ENCODE assay signal across 8 cellular contexts in genomic region chr7:55964802-55965470, GRCh38. TPM values are rescaled to one million over a fixed set of nuclear protein-coding genes. Genes with fewer than 3 reads are reported as not detected.
DNase-seq lines count a peak whose midpoint lies in the region; ATAC-seq, FAIRE-seq and TF ChIP-seq lines count a peak whose summit lies in the region.

No MANE protein-coding gene starts in this region.

- H4K8ac ChIP-seq in H1 (ENCODE audit: extremely low read depth, insufficient read depth, low read length) (peak overlapping the region; percentile 79), mesendoderm (ENCODE audit: low read depth, low read length) (no peak overlapping the region)

- H3K18ac ChIP-seq in H1 (ENCODE audit: extremely low read depth, low read length) (peak overlapping the region; percentile 83), mesendoderm (ENCODE audit: low read length) (peak overlapping the region; percentile 99)

- H3K4me1 Mint-ChIP-seq in activated CD4-positive, alpha-beta T cell treated with anti-CD3 and anti-CD28 coated beads, Interleukin-2, amount 10 ng/mL, durations not matched to agents 7 days and 5 days, result peaks cover 35% of the 10 kb centered on the region

- TF ChIP-seq EP300 in H1 (IDR thresholded peaks at IDR 0.05; ENCODE audit: borderline replicate concordance in 1 of 2, low read depth in 2 of 2, low read length in 2 of 2), result no peak

- H2BK120ac ChIP-seq in H1 (replicated peaks; ENCODE audit: low read depth, low read length), result no peak overlapping the region
- peak overlapping the region; percentile 74 for H2BK120ac ChIP-seq in mesendoderm (ENCODE audit: low read depth, low read length)

- H3K4me1 ChIP-seq in H1 (replicated peaks in 1 of 4; ENCODE audit: control insufficient read depth in 3 of 4, insufficient read depth in 4 of 4, low read length in 3 of 4), result no peaks in the 10 kb centered on the region
- H3K4me1 ChIP-seq in mesendoderm (ENCODE audit: control insufficient read depth, low read depth, low read length), result no peaks in the 10 kb centered on the region

- no peak overlapping the region for H3K23ac ChIP-seq in H1 (ENCODE audit: insufficient read length)
- H3K23ac ChIP-seq in mesendoderm (ENCODE audit: low read length), result peak overlapping the region; percentile 24

- no peak for TF ChIP-seq RAD21 in H1 (IDR thresholded peaks at IDR 0.05 in 1 of 2, conservative IDR thresholded peaks at IDR 0.05 in 1 of 2; ENCODE audit: low read depth in 2 of 2, low read length in 2 of 2)

- peaks cover 0 to 4% of the 10 kb centered on the region in 2 experiments for H4K20me1 ChIP-seq in H1 (replicated peaks in 1 of 2; ENCODE audit: control insufficient read depth in 1 of 2, insufficient read depth in 2 of 2, low read length in 2 of 2)

- peak overlapping the region; percentile 80 to 99 (median 86) for H3K4me3 ChIP-seq in H1 (ENCODE audit: extremely low read depth in 1 of 4, insufficient read depth in 2 of 4, low read depth in 3 of 4, low read length in 4 of 4)
- peak overlapping the region; percentile 87 for H3K4me3 ChIP-seq in mesendoderm (ENCODE audit: low read length)

- H3K36me3 ChIP-seq in H1 (ENCODE audit: control insufficient read depth in 2 of 4, insufficient read depth in 4 of 4, low read length in 3 of 4) (no peaks in the 10 kb centered on the region), mesendoderm (ENCODE audit: control insufficient read depth, insufficient read depth, low read length) (no peaks in the 10 kb centered on the region)

- H3K9ac ChIP-seq in H1 (replicated peaks in 1 of 4; ENCODE audit: extremely low read depth in 1 of 4, low read depth in 3 of 4, low read length in 3 of 4) (peak overlapping the region; percentile 76 to 98 (median 86)), mesendoderm (ENCODE audit: low read length) (peak overlapping the region; percentile 95)

- peak; percentile 18 to 59; a peak in 2 of 3 replicates for TF ChIP-seq POLR2A in H1 (IDR thresholded peaks at IDR 0.05; ENCODE audit: control extremely low read depth in 1 of 2, low read depth in 2 of 2, low read length in 2 of 2)

- POLR2A ChIA-PET in activated CD4-positive, alpha-beta T cell treated with anti-CD3 and anti-CD28 coated beads, Interleukin-2, amount 10 ng/mL, durations not matched to agents 7 days and 5 days (lab: Charles Lee), result no interaction called here
- POLR2A ChIA-PET in H1 (lab: Charles Lee; ENCODE audit: partially characterized antibody), result interaction anchor here (0.7 to 2.3 kb wide), 18 partner anchors 10 to 318 kb away, joined by 3 to 23 read pairs (median 3); partner anchors contain the start of genes CCT6A and PSPH

- ATAC-seq in HG02623 (IDR thresholded peaks at IDR 0.05; ENCODE audit: unreplicated experiment), result peak; percentile 72

- peak overlapping the region; percentile 80 for H4K5ac ChIP-seq in H1 (ENCODE audit: insufficient read length, low read depth, low read length)
- no peak overlapping the region for H4K5ac ChIP-seq in mesendoderm (ENCODE audit: low read length)

- H2AFZ ChIP-seq in H1 (ENCODE audit: low read length), result peak overlapping the region; percentile 6; the same call in 1 of the 2 replicates

- H4K91ac ChIP-seq in H1 (replicated peaks; ENCODE audit: insufficient read length, low read length), result peak overlapping the region; percentile 74

- CTCF ChIA-PET in activated CD4-positive, alpha-beta T cell treated with anti-CD3 and anti-CD28 coated beads, Interleukin-2, amount 10 ng/mL, durations not matched to agents 7 days and 5 days (lab: Charles Lee), result interaction anchor here (0.7 to 2.9 kb wide), 11 partner anchors 11 to 323 kb away, joined by 3 to 9 read pairs (median 3); partner anchors contain the start of genes MRPS17 and SUMF2
- CTCF ChIA-PET in H1 (lab: Charles Lee; ENCODE audit: partially characterized antibody), result interaction anchor here (1.0 to 2.6 kb wide), 8 partner anchors 11 to 220 kb away, joined by 3 to 13 read pairs (median 4); partner anchors contain the start of gene MRPS17

- no peaks in the 10 kb centered on the region for H3K27me3 Mint-ChIP-seq in activated CD4-positive, alpha-beta T cell treated with anti-CD3 and anti-CD28 coated beads, Interleukin-2, amount 10 ng/mL, durations not matched to agents 7 days and 5 days

- H3K79me2 ChIP-seq in H1 (ENCODE audit: control insufficient read depth in 1 of 2, insufficient read depth in 2 of 2, low read length in 2 of 2) (peaks cover 3 to 19% of the 10 kb centered on the region in 2 experiments; a peak in 3 of 4 replicates), mesendoderm (ENCODE audit: control insufficient read depth, insufficient read depth, low read length) (peaks cover 4% of the 10 kb centered on the region)

- H3K79me1 ChIP-seq in H1 (ENCODE audit: low read depth, low read length), result peaks cover 5% of the 10 kb centered on the region
- H3K79me1 ChIP-seq in mesendoderm (ENCODE audit: low read length), result peaks cover 11% of the 10 kb centered on the region

- H3K14ac ChIP-seq in H1 (ENCODE audit: insufficient read length), result no peak overlapping the region

- peak overlapping the region; percentile 82 for H3K4me3 Mint-ChIP-seq in activated CD4-positive, alpha-beta T cell treated with anti-CD3 and anti-CD28 coated beads, Interleukin-2, amount 10 ng/mL, durations not matched to agents 7 days and 5 days

- no peak overlapping the region for H2BK15ac ChIP-seq in H1 (ENCODE audit: low read length)
- H2BK15ac ChIP-seq in mesendoderm (replicated peaks; ENCODE audit: low read depth), result no peak overlapping the region

- H2AK5ac ChIP-seq in H1 (ENCODE audit: low read depth, low read length) (no peak overlapping the region), mesendoderm (ENCODE audit: low read length) (no peak overlapping the region)

- H3K27me3 ChIP-seq in H1 (replicated peaks in 1 of 4; ENCODE audit: control insufficient read depth in 3 of 4, extremely low read depth in 1 of 4, insufficient read depth in 3 of 4, low read length in 3 of 4), result peaks cover 1 to 13% (median 7%) of the 10 kb centered on the region in 4 experiments; a peak in 5 of 7 replicates
- H3K27me3 ChIP-seq in mesendoderm (ENCODE audit: insufficient read depth, low read length, poor library complexity), result no peaks in the 10 kb centered on the region

- H3K9me3 ChIP-seq in H1 (ENCODE audit: insufficient read depth in 2 of 2, low read depth in 1 of 2, low read length in 1 of 2), result no peaks in the 10 kb centered on the region

- peak; percentile 47 for DNase-seq in NCI-H82 (lab: John Stamatoyannopoulos, UW)
- no peak for DNase-seq in NCI-H82 treated with DMSO at 0.1 percent for 48 hours (lab: John Stamatoyannopoulos, UW; ENCODE audit: unreplicated experiment)
- peak; percentile 29 for DNase-seq in NCI-H1092 (lab: John Stamatoyannopoulos, UW)
- DNase-seq in activated CD4-positive, alpha-beta T cell treated with anti-CD3 and anti-CD28 coated beads, Interleukin-2, amount 10 ng/mL, durations not matched to agents 7 days and 5 days, result peak; percentile 36
- DNase-seq in H1 (ENCODE audit: low read depth in 1 of 2, low spot score in 2 of 2), result no peak
- DNase-seq in mesendoderm, result peak; percentile 77
- peak; percentile 12 for DNase-seq in stimulated activated CD8-positive, alpha-beta memory T cell treated with anti-CD3 and anti-CD28 coated beads, Interleukin-15, amount 100 ng/mL, for 24 hours (ENCODE audit: low read depth)

- H3K27ac Mint-ChIP-seq in activated CD4-positive, alpha-beta T cell treated with anti-CD3 and anti-CD28 coated beads, Interleukin-2, amount 10 ng/mL, durations not matched to agents 7 days and 5 days, result peak overlapping the region; percentile 93

- H3K4ac ChIP-seq in H1 (replicated peaks; ENCODE audit: insufficient read length, low read depth, low read length), result no peak overlapping the region
- peak overlapping the region; percentile 87 for H3K4ac ChIP-seq in mesendoderm (ENCODE audit: low read depth, low read length)

- H3K56ac ChIP-seq in H1 (replicated peaks; ENCODE audit: insufficient read length, low read depth, low read length) (peak overlapping the region; percentile 46), mesendoderm (ENCODE audit: low read length) (peak overlapping the region; percentile 98)

- no peaks in the 10 kb centered on the region for H3K9me3 Mint-ChIP-seq in activated CD4-positive, alpha-beta T cell treated with anti-CD3 and anti-CD28 coated beads, Interleukin-2, amount 10 ng/mL, durations not matched to agents 7 days and 5 days

- H2BK20ac ChIP-seq in H1 (ENCODE audit: low read length), result no peak overlapping the region

- 5% methylated on average over 22 of the region's 49 CpGs; no CpG with 5 or more reads in 1 of the 2 experiments for WGBS in H1 (ENCODE audit: extremely low coverage in 1 of 2, insufficient coverage in 1 of 2, insufficient read length in 1 of 2, insufficient replicate concordance in 2 of 2, low coverage in 1 of 2, low lambda C conversion rate in 2 of 2, missing lambda C conversion rate in 1 of 2), 2 experiments
- no CpG with 5 or more reads among the region's 49 CpGs for WGBS in mesendoderm (ENCODE audit: extremely low coverage, insufficient coverage, low lambda C conversion rate)

- H3K23me2 ChIP-seq in H1 (ENCODE audit: low read depth, low read length), result no peaks in the 10 kb centered on the region

- no peak for TF ChIP-seq CTCF in H1 (IDR thresholded peaks at IDR 0.05; ENCODE audit: control extremely low read depth in 1 of 3, insufficient read depth in 1 of 3, low read depth in 1 of 3, low read length in 3 of 3)

- no peak overlapping the region for H2BK12ac ChIP-seq in H1 (ENCODE audit: low read depth, low read length)

- H2BK5ac ChIP-seq in H1 (ENCODE audit: low read depth, low read length), result peak overlapping the region; percentile 75; the same call in 1 of the 2 replicates
- peak overlapping the region; percentile 45 for H2BK5ac ChIP-seq in mesendoderm (ENCODE audit: low read length)

- no peak for FAIRE-seq in H1 (lab: Jason Lieb, UNC)

- peaks cover 8% of the 10 kb centered on the region for H3K36me3 Mint-ChIP-seq in activated CD4-positive, alpha-beta T cell treated with anti-CD3 and anti-CD28 coated beads, Interleukin-2, amount 10 ng/mL, durations not matched to agents 7 days and 5 days (ENCODE audit: low read depth)

- H3K27ac ChIP-seq in H1 (ENCODE audit: low read depth, low read length), result peak overlapping the region; percentile 84
- peak overlapping the region; percentile 83 for H3K27ac ChIP-seq in mesendoderm (ENCODE audit: low read depth, low read length)

- peak overlapping the region; percentile 72 to 75 for H3K4me2 ChIP-seq in H1 (ENCODE audit: insufficient read depth in 1 of 2, low read depth in 2 of 2, low read length in 2 of 2)
- peak overlapping the region; percentile 74 for H3K4me2 ChIP-seq in mesendoderm (ENCODE audit: low read length)

RNA-seq across cellular contexts. Expression of gene NIPSNAP2, which starts 0.6 kb away (rescaled TPM):
- total RNA-seq in activated CD4-positive, alpha-beta T cell treated with anti-CD3 and anti-CD28 coated beads, Interleukin-2, amount 10 ng/mL, durations not matched to agents 7 days and 5 days, result 10 to 100 TPM; 35.4 to 38.6 TPM
- 38.6 and 45.2 TPM in 2 replicates for total RNA-seq in H1 (2021; fragmentation: NEBNext Ultra II Directional; extraction: Animal tissue kit (Norgen Biotek cat#: 25700))
- polyA plus RNA-seq in H1 (2011; rRNA removed), result 15.4 and 31.1 TPM in 2 replicates
- 30.5 TPM for polyA plus RNA-seq in H1 (2011; cell fraction: cytosol; rRNA removed)
- 9.5 TPM for polyA plus RNA-seq in H1 (2011; cell fraction: nucleus; rRNA removed)
- 29.1 to 45.6 TPM (median 31.2 TPM) in 4 replicates for polyA plus RNA-seq in H1 (2012, experiment 1 of 2)
- 3.6 TPM for polyA plus RNA-seq in H1 (2012, experiment 2 of 2)
- 39.1 TPM for polyA plus RNA-seq in H1 (2013, experiment 1 of 2)
- 40.2 TPM for polyA plus RNA-seq in H1 (2013, experiment 2 of 2)
- polyA minus RNA-seq in H1 (2011; rRNA and poly(A)+ RNA removed), result 20.1 and 30.0 TPM in 2 replicates
- polyA minus RNA-seq in H1 (2011; cell fraction: cytosol; rRNA and poly(A)+ RNA removed), result 20.5 TPM
- polyA minus RNA-seq in H1 (2011; cell fraction: nucleus; rRNA and poly(A)+ RNA removed), result 53.3 TPM
- polyA plus RNA-seq in mesendoderm (2013, experiment 1 of 2), result 35.5 TPM
- polyA plus RNA-seq in mesendoderm (2013, experiment 2 of 2), result 36.3 TPM

RNA-seq across cellular contexts. Expression of gene MRPS17, which starts 13.3 kb away (rescaled TPM):
- total RNA-seq in activated CD4-positive, alpha-beta T cell treated with anti-CD3 and anti-CD28 coated beads, Interleukin-2, amount 10 ng/mL, durations not matched to agents 7 days and 5 days, result 10 to 100 TPM; 11.8 to 14.9 TPM
- total RNA-seq in H1 (2021; fragmentation: NEBNext Ultra II Directional; extraction: Animal tissue kit (Norgen Biotek cat#: 25700)), result 27.3 and 30.4 TPM in 2 replicates
- polyA plus RNA-seq in H1 (2011; rRNA removed), result 11.5 and 15.8 TPM in 2 replicates
- polyA plus RNA-seq in H1 (2011; cell fraction: cytosol; rRNA removed), result 14.5 TPM
- polyA plus RNA-seq in H1 (2011; cell fraction: nucleus; rRNA removed), result 6.7 TPM
- 22.2 to 53.3 TPM (median 28.5 TPM) in 4 replicates for polyA plus RNA-seq in H1 (2012, experiment 1 of 2)
- 14.6 TPM for polyA plus RNA-seq in H1 (2012, experiment 2 of 2)
- 24.4 TPM for polyA plus RNA-seq in H1 (2013, experiment 1 of 2)
- 25.3 TPM for polyA plus RNA-seq in H1 (2013, experiment 2 of 2)
- polyA minus RNA-seq in H1 (2011; rRNA and poly(A)+ RNA removed), result 6.8 and 7.3 TPM in 2 replicates
- 7.5 TPM for polyA minus RNA-seq in H1 (2011; cell fraction: cytosol; rRNA and poly(A)+ RNA removed)
- 6.2 TPM for polyA minus RNA-seq in H1 (2011; cell fraction: nucleus; rRNA and poly(A)+ RNA removed)
- polyA plus RNA-seq in mesendoderm (2013, experiment 1 of 2), result 30.7 TPM
- 29.4 TPM for polyA plus RNA-seq in mesendoderm (2013, experiment 2 of 2)

Comparison
In these comparisons a context has a peak if more than half of its experiments do, and no peak if none do; other contexts are left out.
1. DNase-seq: peak in NCI-H82 (single experiment), NCI-H1092 (single experiment), activated CD4-positive, alpha-beta T cell treated with anti-CD3 and anti-CD28 coated beads, Interleukin-2, amount 10 ng/mL, durations not matched to agents 7 days and 5 days (single experiment), mesendoderm (single experiment) and stimulated activated CD8-positive, alpha-beta memory T cell treated with anti-CD3 and anti-CD28 coated beads, Interleukin-15, amount 100 ng/mL, for 24 hours (single experiment); none in NCI-H82 treated with DMSO at 0.1 percent for 48 hours (single experiment) and H1 (0 of 2).